Comparison of ENCODE assay signal across 24 cellular contexts in the genomic region with DNA sequence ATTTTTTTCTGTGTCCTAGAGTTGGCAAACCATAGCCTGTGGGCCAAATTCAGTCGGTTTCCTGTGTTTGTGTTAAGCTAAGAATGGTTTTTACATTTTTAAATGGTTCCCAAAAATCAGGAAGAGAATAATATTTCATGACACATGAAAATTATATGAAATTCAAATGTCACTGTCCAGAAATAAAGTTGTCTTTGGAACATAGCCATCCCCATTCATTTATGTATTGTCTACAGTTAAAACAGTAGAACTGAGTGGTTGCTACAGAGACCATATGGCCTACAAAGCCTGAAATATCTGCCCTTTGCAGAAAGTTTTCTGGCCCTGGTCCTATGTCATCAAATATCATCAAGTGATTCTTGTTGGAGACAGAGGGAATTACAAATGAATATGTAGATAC. TPM values are rescaled to one million over a fixed set of nuclear protein-coding genes. Genes with fewer than 3 reads are reported as not detected.
"Had no signal": no experiment of that assay in that cellular context is flagged by ENCODE, and none has a peak within 500 bp of the region (broad histone marks: within the 10 kb centered on the region; RNA-seq: fewer than 3 reads in every experiment).

No MANE protein-coding gene starts in this region.

- H3K9me3 Mint-ChIP-seq: naive thymus-derived CD4-positive, alpha-beta T cell; stimulated activated naive B cell treated with anti-CD40 and anti-IgM and Interleukin-4, amounts not matched to agents 10 μg/mL and 1 μg/mL and 100 μg/mL, for 72 hours; stimulated activated naive CD8-positive, alpha-beta T cell treated with anti-CD3 and anti-CD28 coated beads, Interleukin-15, amount 100 ng/mL, for 72 hours had no signal

- H3K27me3 ChIP-seq: colonic mucosa, gastroesophageal sphincter, neutrophil, right atrium auricular region, sigmoid colon, testis, tibial nerve, upper lobe of right lung, vagina had no signal

- H3K9me3 ChIP-seq: colonic mucosa, gastroesophageal sphincter, neutrophil, right atrium auricular region, testis, tibial nerve, upper lobe of right lung, vagina had no signal

- H3K27me3 Mint-ChIP-seq: naive thymus-derived CD4-positive, alpha-beta T cell; stimulated activated naive CD8-positive, alpha-beta T cell treated with anti-CD3 and anti-CD28 coated beads, Interleukin-15, amount 100 ng/mL, for 72 hours had no signal

- DNase-seq: colonic mucosa; dorsolateral prefrontal cortex; effector CD8-positive, alpha-beta T cell; foreskin fibroblast; immature natural killer cell; left colon; mammary epithelial cell; naive thymus-derived CD4-positive, alpha-beta T cell; sigmoid colon; stimulated activated CD4-positive, alpha-beta T cell treated with anti-CD3 and anti-CD28 coated beads, Interleukin-2, amount 100 ng/mL, for 24 hours; stimulated activated CD4-positive, alpha-beta T cell treated with anti-CD3 and anti-CD28 coated beads, Interleukin-4, amount 100 ng/mL, for 4 hours; stimulated activated naive B cell treated with anti-CD40 and anti-IgM and Interleukin-4, amounts not matched to agents 10 μg/mL and 1 μg/mL and 100 μg/mL, for 72 hours; stimulated activated naive CD8-positive, alpha-beta T cell treated with anti-CD3 and anti-CD28 coated beads, Interleukin-15, amount 100 ng/mL, for 72 hours; testis; upper lobe of right lung had no signal

- H3K4me3 Mint-ChIP-seq: immature natural killer cell; naive thymus-derived CD4-positive, alpha-beta T cell; stimulated activated naive B cell treated with anti-CD40 and anti-IgM and Interleukin-4, amounts not matched to agents 10 μg/mL and 1 μg/mL and 100 μg/mL, for 72 hours; stimulated activated naive CD8-positive, alpha-beta T cell treated with anti-CD3 and anti-CD28 coated beads, Interleukin-15, amount 100 ng/mL, for 72 hours had no signal

- H3K4me3 ChIP-seq: colonic mucosa, dorsolateral prefrontal cortex, gastroesophageal sphincter, right atrium auricular region, sigmoid colon, skin epidermis, testis, tibial nerve, upper lobe of right lung, vagina had no signal

- H3K27ac ChIP-seq: colonic mucosa, dorsolateral prefrontal cortex, gastroesophageal sphincter, neutrophil, right atrium auricular region, sigmoid colon, skin epidermis, testis, tibial nerve, upper lobe of right lung, vagina had no signal

- H3K36me3 ChIP-seq: colonic mucosa, gastroesophageal sphincter, neutrophil, right atrium auricular region, sigmoid colon, tibial nerve, upper lobe of right lung, vagina had no signal

- H3K4me1 ChIP-seq: colonic mucosa, gastroesophageal sphincter, right atrium auricular region, testis, tibial nerve, upper lobe of right lung, vagina had no signal

- ATAC-seq: esophagus mucosa; gastroesophageal sphincter; left colon; naive thymus-derived CD4-positive, alpha-beta T cell; stimulated activated naive B cell treated with anti-CD40 and anti-IgM and Interleukin-4, amounts not matched to agents 10 μg/mL and 1 μg/mL and 100 μg/mL, for 72 hours; stimulated activated naive CD8-positive, alpha-beta T cell treated with anti-CD3 and anti-CD28 coated beads, Interleukin-15, amount 100 ng/mL, for 72 hours; upper lobe of right lung had no signal

- H3K27ac Mint-ChIP-seq: immature natural killer cell; naive thymus-derived CD4-positive, alpha-beta T cell; stimulated activated naive B cell treated with anti-CD40 and anti-IgM and Interleukin-4, amounts not matched to agents 10 μg/mL and 1 μg/mL and 100 μg/mL, for 72 hours; stimulated activated naive CD8-positive, alpha-beta T cell treated with anti-CD3 and anti-CD28 coated beads, Interleukin-15, amount 100 ng/mL, for 72 hours had no signal

- H3K36me3 Mint-ChIP-seq: immature natural killer cell; naive thymus-derived CD4-positive, alpha-beta T cell; stimulated activated naive B cell treated with anti-CD40 and anti-IgM and Interleukin-4, amounts not matched to agents 10 μg/mL and 1 μg/mL and 100 μg/mL, for 72 hours had no signal

- H3K4me1 Mint-ChIP-seq: immature natural killer cell; naive thymus-derived CD4-positive, alpha-beta T cell; stimulated activated naive B cell treated with anti-CD40 and anti-IgM and Interleukin-4, amounts not matched to agents 10 μg/mL and 1 μg/mL and 100 μg/mL, for 72 hours; stimulated activated naive CD8-positive, alpha-beta T cell treated with anti-CD3 and anti-CD28 coated beads, Interleukin-15, amount 100 ng/mL, for 72 hours had no signal

RNA-seq across cellular contexts. Expression of a gene that starts 15.5 kb away (rescaled TPM):
- total RNA-seq: esophagus mucosa; mesenteric fat pad; mononuclear cell; naive thymus-derived CD4-positive, alpha-beta T cell; vagina had no signal
- polyA plus RNA-seq: immature natural killer cell; naive thymus-derived CD4-positive, alpha-beta T cell had no signal
